10 cellular contexts compared by ENCODE assay signal in genomic region chr5:1118231-1118698, GRCh38. TPM values are rescaled to one million over a fixed set of nuclear protein-coding genes. Genes with fewer than 3 reads are reported as not detected.
DNase-seq lines count a peak whose midpoint lies in the region; ATAC-seq and TF ChIP-seq lines count a peak whose summit lies in the region.
"Had no signal": no experiment of that assay in that cellular context is flagged by ENCODE, and none has a peak within 500 bp of the region (broad histone marks: within the 10 kb centered on the region; RNA-seq: fewer than 3 reads in every experiment).

No MANE protein-coding gene starts in this region.

- POLR2A ChIA-PET in MCF 10A (lab: Yijun Ruan, JAX) = interaction anchor here (1.1 kb wide), 1 partner anchor 50 kb away, joined by 3 read pairs; no protein-coding TSS in a partner anchor

- intact Hi-C loops in MCF 10A (cut with micrococcal nuclease) (no loop called here), left colon (cut with DNase I, micrococcal nuclease) (no loop called here)

- CTCF ChIA-PET in MCF 10A (lab: Yijun Ruan, JAX) = interaction anchor here (1.2 to 1.9 kb wide), 6 partner anchors 18 to 527 kb away, joined by 3 to 6 read pairs (median 4); no protein-coding TSS in a partner anchor

- H3K4me3 Mint-ChIP-seq in MCF 10A (ENCODE audit: unreplicated experiment) (no peak overlapping the region), nephron progenitor cell (peak overlapping the region; percentile 34)

- H3K4me1 Mint-ChIP-seq in MCF 10A (ENCODE audit: insufficient read depth, unreplicated experiment) (peaks cover 15% of the 10 kb centered on the region), nephron progenitor cell (peaks cover 41% of the 10 kb centered on the region)

- no peaks in the 10 kb centered on the region for H3K9me3 Mint-ChIP-seq in MCF 10A (ENCODE audit: unreplicated experiment)
- H3K9me3 Mint-ChIP-seq in nephron progenitor cell = no peaks in the 10 kb centered on the region

- H3K36me3 Mint-ChIP-seq in MCF 10A (ENCODE audit: insufficient read depth, unreplicated experiment) = no peaks in the 10 kb centered on the region
- no peaks in the 10 kb centered on the region for H3K36me3 Mint-ChIP-seq in nephron progenitor cell (ENCODE audit: low read depth)

- TF ChIP-seq CTCF in MCF 10A (IDR thresholded peaks at IDR 0.05; ENCODE audit: unreplicated experiment) (no peak), nephron progenitor cell (IDR thresholded peaks at IDR 0.05) (no peak)

- BruUV-seq in MCF 10A (replicated peaks; lab: Mats Ljungman, UMichigan) = no TSS peak

- ATAC-seq in left colon (no peak), GM18502 (IDR thresholded peaks at IDR 0.05; ENCODE audit: poor library complexity, unreplicated experiment) (no peak)

- H3K27ac Mint-ChIP-seq in MCF 10A (ENCODE audit: low read depth, unreplicated experiment) = no peak overlapping the region
- H3K27ac Mint-ChIP-seq in nephron progenitor cell = no peak overlapping the region

- peak; percentile 69 for DNase-seq in DMS153 (lab: John Stamatoyannopoulos, UW)
- peak; percentile 92 for DNase-seq in NCI-H2171 treated with DMSO at 0.1 percent for 48 hours (lab: John Stamatoyannopoulos, UW)
- peak; percentile 72 for DNase-seq in MCF 10A (ENCODE audit: unreplicated experiment)
- DNase-seq in nephron progenitor cell = no peak
- DNase-seq in NCI-H146 treated with DMSO at 0.1 percent for 48 hours (lab: John Stamatoyannopoulos, UW; ENCODE audit: unreplicated experiment) = no peak
- no peak for DNase-seq in left colon
- DNase-seq in activated CD4-positive, alpha-beta T cell treated with anti-CD3 and anti-CD28 coated beads for 48 hours = no peak
- DNase-seq: activated effector memory CD4-positive, alpha-beta T cell treated with anti-CD3 and anti-CD28 coated beads, Interleukin-2, amount 50 U/mL, for 16 hours; EL had no signal

- H3K27me3 Mint-ChIP-seq in MCF 10A (ENCODE audit: insufficient read depth, unreplicated experiment) (peaks cover 17% of the 10 kb centered on the region), nephron progenitor cell (ENCODE audit: low read depth, poor library complexity) (peaks cover 12% of the 10 kb centered on the region)

RNA-seq across cellular contexts. Expression of gene SLC12A7, which starts 6.4 kb away (rescaled TPM):
- total RNA-seq in MCF 10A (2022) (6.3 and 8.1 TPM in 2 replicates), left colon (10 to 100 TPM; 70.4 to 88.3 TPM)

Comparison
In these comparisons a context has a peak if more than half of its experiments do, and no peak if none do; other contexts are left out.
1. DNase-seq: peak in DMS153 (single experiment), NCI-H2171 treated with DMSO at 0.1 percent for 48 hours (single experiment) and MCF 10A (single experiment); none in nephron progenitor cell (single experiment), NCI-H146 treated with DMSO at 0.1 percent for 48 hours (single experiment), left colon (0 of 2) and activated CD4-positive, alpha-beta T cell treated with anti-CD3 and anti-CD28 coated beads for 48 hours (single experiment).